In genomic region chr2:182110326-182110725, GRCh38 we compare ENCODE assay signal across 1 cellular context.
TF ChIP-seq lines count a peak whose summit lies in the region.

No MANE protein-coding gene starts in this region.

TF ChIP-seq in GM23338, 12 proteins besides CTCF, POLR2A, EP300 and RAD21 (continued from another document):
- no peak for TF ChIP-seq REST (IDR thresholded peaks at IDR 0.05; ENCODE audit: unreplicated experiment)
- no peak for TF ChIP-seq ZNF462 (CRISPR knock-in tag; IDR thresholded peaks at IDR 0.05)
- TF ChIP-seq ZNF331 (CRISPR knock-in tag; IDR thresholded peaks at IDR 0.05; ENCODE audit: low read depth): no peak
- TF ChIP-seq ETS1 (IDR thresholded peaks at IDR 0.05): no peak
